1 cellular context compared by ENCODE assay signal in the genomic region with DNA sequence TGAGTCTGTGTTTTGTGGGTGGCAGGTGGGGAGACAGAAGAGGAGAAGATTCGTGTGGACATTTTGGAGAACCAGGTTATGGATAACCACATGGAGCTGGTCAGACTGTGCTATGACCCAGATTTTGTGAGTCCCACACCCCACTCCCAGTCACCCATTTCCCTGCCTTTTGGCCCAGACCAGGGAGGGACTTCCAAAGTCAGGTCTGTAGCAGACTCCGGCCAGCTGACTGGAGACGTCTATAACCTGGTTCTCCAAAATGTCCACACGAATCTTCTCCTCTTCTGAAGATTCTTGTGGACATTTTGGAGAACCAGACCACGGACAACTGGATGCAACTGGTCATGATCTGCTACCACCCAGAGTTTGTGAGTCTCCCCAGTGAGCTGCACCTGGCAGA.
TF ChIP-seq lines count a peak whose summit lies in the region.

No MANE protein-coding gene starts in this region.

TF ChIP-seq in K562, 482 proteins besides CTCF, POLR2A, EP300 and RAD21:
- TF ChIP-seq LCOR (CRISPR knock-in tag; IDR thresholded peaks at IDR 0.05) (no peak), NFXL1 (CRISPR knock-in tag; IDR thresholded peaks at IDR 0.05) (no peak), HDAC1 (IDR thresholded peaks at IDR 0.05) (no peak), SMC3 (conservative IDR thresholded peaks at IDR 0.05; ENCODE audit: insufficient read depth, low read depth, low read length) (no peak), IFI16 (CRISPR knock-in tag; IDR thresholded peaks at IDR 0.05) (no peak), CHD2 (IDR thresholded peaks at IDR 0.05; ENCODE audit: low read depth, low read length) (no peak), ZNF165 (CRISPR knock-in tag; IDR thresholded peaks at IDR 0.05; ENCODE audit: borderline replicate concordance) (no peak), ZNF699 (CRISPR knock-in tag; IDR thresholded peaks at IDR 0.05; ENCODE audit: insufficient replicate concordance) (no peak), NFRKB (IDR thresholded peaks at IDR 0.05; ENCODE audit: low read depth) (no peak)
- TF ChIP-seq, protein P1, sequence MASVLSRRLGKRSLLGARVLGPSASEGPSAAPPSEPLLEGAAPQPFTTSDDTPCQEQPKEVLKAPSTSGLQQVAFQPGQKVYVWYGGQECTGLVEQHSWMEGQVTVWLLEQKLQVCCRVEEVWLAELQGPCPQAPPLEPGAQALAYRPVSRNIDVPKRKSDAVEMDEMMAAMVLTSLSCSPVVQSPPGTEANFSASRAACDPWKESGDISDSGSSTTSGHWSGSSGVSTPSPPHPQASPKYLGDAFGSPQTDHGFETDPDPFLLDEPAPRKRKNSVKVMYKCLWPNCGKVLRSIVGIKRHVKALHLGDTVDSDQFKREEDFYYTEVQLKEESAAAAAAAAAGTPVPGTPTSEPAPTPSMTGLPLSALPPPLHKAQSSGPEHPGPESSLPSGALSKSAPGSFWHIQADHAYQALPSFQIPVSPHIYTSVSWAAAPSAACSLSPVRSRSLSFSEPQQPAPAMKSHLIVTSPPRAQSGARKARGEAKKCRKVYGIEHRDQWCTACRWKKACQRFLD (CRISPR knock-in tag; IDR thresholded peaks at IDR 0.05), result no peak
- TF ChIP-seq, protein P2, sequence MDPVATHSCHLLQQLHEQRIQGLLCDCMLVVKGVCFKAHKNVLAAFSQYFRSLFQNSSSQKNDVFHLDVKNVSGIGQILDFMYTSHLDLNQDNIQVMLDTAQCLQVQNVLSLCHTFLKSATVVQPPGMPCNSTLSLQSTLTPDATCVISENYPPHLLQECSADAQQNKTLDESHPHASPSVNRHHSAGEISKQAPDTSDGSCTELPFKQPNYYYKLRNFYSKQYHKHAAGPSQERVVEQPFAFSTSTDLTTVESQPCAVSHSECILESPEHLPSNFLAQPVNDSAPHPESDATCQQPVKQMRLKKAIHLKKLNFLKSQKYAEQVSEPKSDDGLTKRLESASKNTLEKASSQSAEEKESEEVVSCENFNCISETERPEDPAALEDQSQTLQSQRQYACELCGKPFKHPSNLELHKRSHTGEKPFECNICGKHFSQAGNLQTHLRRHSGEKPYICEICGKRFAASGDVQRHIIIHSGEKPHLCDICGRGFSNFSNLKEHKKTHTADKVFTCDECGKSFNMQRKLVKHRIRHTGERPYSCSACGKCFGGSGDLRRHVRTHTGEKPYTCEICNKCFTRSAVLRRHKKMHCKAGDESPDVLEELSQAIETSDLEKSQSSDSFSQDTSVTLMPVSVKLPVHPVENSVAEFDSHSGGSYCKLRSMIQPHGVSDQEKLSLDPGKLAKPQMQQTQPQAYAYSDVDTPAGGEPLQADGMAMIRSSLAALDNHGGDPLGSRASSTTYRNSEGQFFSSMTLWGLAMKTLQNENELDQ (CRISPR knock-in tag; IDR thresholded peaks at IDR 0.05; ENCODE audit: borderline replicate concordance), result no peak
- TF ChIP-seq, protein P3, sequence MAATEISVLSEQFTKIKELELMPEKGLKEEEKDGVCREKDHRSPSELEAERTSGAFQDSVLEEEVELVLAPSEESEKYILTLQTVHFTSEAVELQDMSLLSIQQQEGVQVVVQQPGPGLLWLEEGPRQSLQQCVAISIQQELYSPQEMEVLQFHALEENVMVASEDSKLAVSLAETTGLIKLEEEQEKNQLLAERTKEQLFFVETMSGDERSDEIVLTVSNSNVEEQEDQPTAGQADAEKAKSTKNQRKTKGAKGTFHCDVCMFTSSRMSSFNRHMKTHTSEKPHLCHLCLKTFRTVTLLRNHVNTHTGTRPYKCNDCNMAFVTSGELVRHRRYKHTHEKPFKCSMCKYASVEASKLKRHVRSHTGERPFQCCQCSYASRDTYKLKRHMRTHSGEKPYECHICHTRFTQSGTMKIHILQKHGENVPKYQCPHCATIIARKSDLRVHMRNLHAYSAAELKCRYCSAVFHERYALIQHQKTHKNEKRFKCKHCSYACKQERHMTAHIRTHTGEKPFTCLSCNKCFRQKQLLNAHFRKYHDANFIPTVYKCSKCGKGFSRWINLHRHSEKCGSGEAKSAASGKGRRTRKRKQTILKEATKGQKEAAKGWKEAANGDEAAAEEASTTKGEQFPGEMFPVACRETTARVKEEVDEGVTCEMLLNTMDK (IDR thresholded peaks at IDR 0.05; ENCODE audit: borderline replicate concordance, insufficient read depth, low read depth, low read length, poor library complexity, severe bottlenecking), result no peak
TF ChIP-seq in K562: peak in this region for 0.
